Comparison of ENCODE assay signal across 1 cellular context in genomic region chr17:76733618-76733957, GRCh38.
TF ChIP-seq lines count a peak whose summit lies in the region.

No MANE protein-coding gene starts in this region.

TF ChIP-seq in H1, 55 proteins besides CTCF, POLR2A, EP300 and RAD21:
- TF ChIP-seq SIRT6 (IDR thresholded peaks at IDR 0.05; ENCODE audit: low read length) (no peak), POLR2AphosphoS5 (IDR thresholded peaks at IDR 0.05; ENCODE audit: low read depth, low read length) (peak; percentile 84; the same call in 1 of the 2 replicates)
